In genomic region chr16:6558661-6559060, GRCh38 we compare ENCODE assay signal across 25 cellular contexts.
DNase-seq lines count a peak whose midpoint lies in the region; ATAC-seq and TF ChIP-seq lines count a peak whose summit lies in the region.
"Had no signal": no experiment of that assay in that cellular context is flagged by ENCODE, and none has a peak within 500 bp of the region (broad histone marks: within the 10 kb centered on the region; RNA-seq: fewer than 3 reads in every experiment).

No MANE protein-coding gene starts in this region.

- no peak overlapping the region for H3K4me3 Mint-ChIP-seq in activated CD4-positive, alpha-beta T cell treated with anti-CD3 and anti-CD28 coated beads, Interleukin-2, amount 10 ng/mL, durations not matched to agents 24 days and 14 days
- H3K4me3 Mint-ChIP-seq: CD14-positive monocyte had no signal

- no peak for ATAC-seq in left lobe of liver
- ATAC-seq: HCT116 had no signal

- H3F3A ChIP-seq in neural cell (ENCODE audit: insufficient read depth, low read length, poor library complexity, severe bottlenecking), result peaks cover 3% of the 10 kb centered on the region

- no peak for TF ChIP-seq RAD21 in neural cell (conservative IDR thresholded peaks at IDR 0.05)

- no peaks in the 10 kb centered on the region for H3K79me2 ChIP-seq in neural cell (replicated peaks; ENCODE audit: insufficient read depth, low read length)

- intact Hi-C loops in activated CD4-positive, alpha-beta T cell treated with anti-CD3 and anti-CD28 coated beads, Interleukin-2, amount 10 ng/mL, durations not matched to agents 24 days and 14 days (cut with micrococcal nuclease), result no loop called here

- no peak overlapping the region for H2AFZ ChIP-seq in neural cell (ENCODE audit: low read depth, low read length)
- H2AFZ ChIP-seq: GM23248 had no signal

- H3K36me3 ChIP-seq in HUES6 (ENCODE audit: control insufficient read depth, insufficient read depth, low read length) (no peaks in the 10 kb centered on the region), iPS-15b (ENCODE audit: control insufficient read depth, insufficient read depth, low read length) (no peaks in the 10 kb centered on the region), neural cell (ENCODE audit: insufficient read depth, low read length) (no peaks in the 10 kb centered on the region)
- H3K36me3 ChIP-seq: BE2C, SJSA1 had no signal

- no peak overlapping the region for H3K27ac Mint-ChIP-seq in activated CD4-positive, alpha-beta T cell treated with anti-CD3 and anti-CD28 coated beads, Interleukin-2, amount 10 ng/mL, durations not matched to agents 24 days and 14 days
- H3K27ac Mint-ChIP-seq: CD14-positive monocyte had no signal

- peak overlapping the region; percentile 31 for H3K4me3 ChIP-seq in HUES6 (ENCODE audit: low read depth, low read length)
- peak overlapping the region; percentile 10 for H3K4me3 ChIP-seq in iPS-15b (ENCODE audit: low read depth, low read length)
- peak overlapping the region; percentile 45 for H3K4me3 ChIP-seq in neural cell (ENCODE audit: low read length)
- H3K4me3 ChIP-seq: GM23248, SJSA1 had no signal

- H3K9ac ChIP-seq in HUES6 (ENCODE audit: low read length), result peak overlapping the region; percentile 48
- no peak overlapping the region for H3K9ac ChIP-seq in iPS-15b (ENCODE audit: low read depth, low read length)
- H3K9ac ChIP-seq in neural cell (ENCODE audit: low read length), result no peak overlapping the region
- H3K9ac ChIP-seq: GM23248 had no signal

- no peak for TF ChIP-seq EP300 in neural cell (conservative IDR thresholded peaks at IDR 0.05; ENCODE audit: poor library complexity, severe bottlenecking)

- no peaks in the 10 kb centered on the region for H3K9me3 ChIP-seq in HUES6 (ENCODE audit: control insufficient read depth, insufficient read depth, low read depth, low read length)
- no peaks in the 10 kb centered on the region for H3K9me3 ChIP-seq in iPS-15b (ENCODE audit: control insufficient read depth, insufficient read depth, low read length)
- no peaks in the 10 kb centered on the region for H3K9me3 ChIP-seq in neural cell (ENCODE audit: low read length)
- H3K9me3 ChIP-seq: BE2C had no signal

- peaks cover 4% of the 10 kb centered on the region for H3K9me3 Mint-ChIP-seq in activated CD4-positive, alpha-beta T cell treated with anti-CD3 and anti-CD28 coated beads, Interleukin-2, amount 10 ng/mL, durations not matched to agents 24 days and 14 days

- DNase-seq in ELF-1 (ENCODE audit: low read depth, low spot score) (peak; percentile 50), NCI-H1105 treated with DMSO at 0.1 percent for 48 hours (lab: John Stamatoyannopoulos, UW) (no peak), hepatic stellate cell (ENCODE audit: low spot score) (no peak), left lobe of liver (ENCODE audit: low spot score) (no peak)
- DNase-seq in activated CD4-positive, alpha-beta T cell treated with anti-CD3 and anti-CD28 coated beads, Interleukin-2, amount 10 ng/mL, durations not matched to agents 24 days and 14 days, result no peak
- DNase-seq: ACHN, BE2C, Calu3, GM23248, IMR-90, KG1, MM.1S, NCI-H1694, NCI-H2029 treated with DMSO at 0.1 percent for 48 hours, NCI-H226, NCI-H510A, Right ventricle myocardium superior, RPMI8226 had no signal

- no peaks in the 10 kb centered on the region for H3K9me2 ChIP-seq in neural cell (ENCODE audit: insufficient read depth, low read length)

- H3K4me1 ChIP-seq in HUES6 (ENCODE audit: control insufficient read depth, insufficient read depth, low read length), result peaks cover 39% of the 10 kb centered on the region
- H3K4me1 ChIP-seq in iPS-15b (ENCODE audit: control insufficient read depth, insufficient read depth, low read length), result peaks cover 38% of the 10 kb centered on the region
- H3K4me1 ChIP-seq: BE2C, SJSA1 had no signal

- H3K36me3 Mint-ChIP-seq in activated CD4-positive, alpha-beta T cell treated with anti-CD3 and anti-CD28 coated beads, Interleukin-2, amount 10 ng/mL, durations not matched to agents 24 days and 14 days (ENCODE audit: low read depth), result no peaks in the 10 kb centered on the region
- H3K36me3 Mint-ChIP-seq: CD14-positive monocyte had no signal

- peak overlapping the region; percentile 18; the same call in 1 of the 2 replicates for H3K27ac ChIP-seq in HUES6 (ENCODE audit: low read depth, low read length)
- H3K27ac ChIP-seq in neural cell (ENCODE audit: low read length), result no peak overlapping the region
- H3K27ac ChIP-seq: 22Rv1, GM23248, SJSA1 had no signal

- H3K27me3 ChIP-seq in HUES6 (ENCODE audit: control insufficient read depth, insufficient read depth, low read length), result no peaks in the 10 kb centered on the region
- H3K27me3 ChIP-seq in iPS-15b (ENCODE audit: control insufficient read depth, insufficient read depth, low read length), result no peaks in the 10 kb centered on the region
- no peaks in the 10 kb centered on the region for H3K27me3 ChIP-seq in neural cell (ENCODE audit: insufficient read depth, low read depth, low read length)
- H3K27me3 ChIP-seq: BE2C, SJSA1 had no signal

- no peak for TF ChIP-seq CTCF in neural cell (IDR thresholded peaks at IDR 0.05; ENCODE audit: poor library complexity, severe bottlenecking)

- no peaks in the 10 kb centered on the region for H3K27me3 Mint-ChIP-seq in activated CD4-positive, alpha-beta T cell treated with anti-CD3 and anti-CD28 coated beads, Interleukin-2, amount 10 ng/mL, durations not matched to agents 24 days and 14 days

- H4K20me1 ChIP-seq in neural cell (ENCODE audit: insufficient read depth), result no peaks in the 10 kb centered on the region

- H3K4me1 Mint-ChIP-seq in activated CD4-positive, alpha-beta T cell treated with anti-CD3 and anti-CD28 coated beads, Interleukin-2, amount 10 ng/mL, durations not matched to agents 24 days and 14 days, result no peaks in the 10 kb centered on the region
- H3K4me1 Mint-ChIP-seq: CD14-positive monocyte had no signal

- H3K4me2 ChIP-seq in neural cell (ENCODE audit: low read length), result peak overlapping the region; percentile 54

TF ChIP-seq in neural cell, 6 proteins besides CTCF, POLR2A, EP300 and RAD21:
- no peak for TF ChIP-seq MXI1 (conservative IDR thresholded peaks at IDR 0.05; ENCODE audit: poor library complexity, severe bottlenecking)
- TF ChIP-seq TAF1 (IDR thresholded peaks at IDR 0.05; ENCODE audit: low read depth), result no peak
- no peak for TF ChIP-seq SMC3 (conservative IDR thresholded peaks at IDR 0.05; ENCODE audit: poor library complexity)
- TF ChIP-seq POLR2AphosphoS5 (IDR thresholded peaks at IDR 0.05), result no peak
- TF ChIP-seq REST (IDR thresholded peaks at IDR 0.05; ENCODE audit: borderline replicate concordance), result no peak
- no peak for TF ChIP-seq EZH2 (IDR thresholded peaks at IDR 0.05; ENCODE audit: borderline replicate concordance, insufficient read depth, low read length, poor library complexity, severe bottlenecking)
